ENCODE assay signal across 1 cellular context in the genomic region with DNA sequence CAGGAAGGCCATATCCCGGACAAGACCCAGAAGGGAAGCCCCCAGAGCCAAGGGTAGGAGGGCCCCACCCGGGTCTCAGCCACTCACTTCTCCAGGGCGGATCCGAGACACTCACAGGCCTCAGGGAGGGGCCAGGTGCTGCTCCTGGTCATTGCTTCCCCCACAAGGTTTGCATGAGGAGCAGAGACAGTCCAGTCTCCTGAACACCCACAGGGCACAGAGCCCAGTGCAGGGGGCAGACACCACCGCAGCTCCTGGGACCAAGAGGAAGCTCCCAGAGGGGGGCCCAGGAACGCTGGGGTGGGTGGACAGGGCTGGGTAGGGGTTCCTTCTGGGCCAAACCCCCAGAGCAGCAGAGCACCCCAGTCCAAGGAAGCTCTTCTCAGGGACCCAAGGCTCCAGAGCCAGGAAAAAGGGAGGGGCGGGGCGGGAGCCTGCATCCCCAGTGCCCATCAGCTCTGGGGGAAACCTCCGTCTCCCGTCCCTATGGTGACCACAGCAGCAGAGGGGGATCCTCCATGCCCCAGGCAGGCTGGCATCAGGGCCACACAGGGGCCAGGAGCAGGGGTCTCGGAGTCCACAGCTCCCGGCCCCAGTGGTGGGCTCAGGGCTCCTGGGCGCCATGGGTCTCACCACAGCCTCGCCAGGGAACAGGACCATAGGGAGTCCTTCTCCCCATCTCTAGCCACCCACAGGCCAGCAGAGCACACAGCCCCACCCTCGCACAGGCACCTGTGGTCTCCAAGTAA.
TF ChIP-seq lines count a peak whose summit lies in the region.

No MANE protein-coding gene starts in this region.

TF ChIP-seq in GM12878, 131 proteins besides CTCF, POLR2A, EP300 and RAD21:
- TF ChIP-seq CHD2 (IDR thresholded peaks at IDR 0.05; ENCODE audit: borderline replicate concordance, low read depth, low read length) (no peak), BMI1 (IDR thresholded peaks at IDR 0.05; ENCODE audit: borderline replicate concordance) (no peak), RB1 (IDR thresholded peaks at IDR 0.05; ENCODE audit: borderline replicate concordance) (no peak), MEF2B (IDR thresholded peaks at IDR 0.05; ENCODE audit: partially characterized antibody, poor library complexity, severe bottlenecking) (no peak), ETV6 (conservative IDR thresholded peaks at IDR 0.05 in 1 of 2, IDR thresholded peaks at IDR 0.05 in 1 of 2; ENCODE audit: borderline replicate concordance in 1 of 2, low read depth in 1 of 2) (no peak), POLR2AphosphoS2 (IDR thresholded peaks at IDR 0.05; ENCODE audit: low read depth, low read length) (no peak; the same call in 1 of the 2 replicates), MYB (IDR thresholded peaks at IDR 0.05; ENCODE audit: borderline replicate concordance, low read depth, low read length) (no peak), EED (IDR thresholded peaks at IDR 0.05; ENCODE audit: low read depth) (no peak), ZNF274 (IDR thresholded peaks at IDR 0.05; ENCODE audit: insufficient read depth, insufficient read length) (no peak), GATAD2B (conservative IDR thresholded peaks at IDR 0.05; ENCODE audit: low read depth) (no peak)
- TF ChIP-seq, protein P1, sequence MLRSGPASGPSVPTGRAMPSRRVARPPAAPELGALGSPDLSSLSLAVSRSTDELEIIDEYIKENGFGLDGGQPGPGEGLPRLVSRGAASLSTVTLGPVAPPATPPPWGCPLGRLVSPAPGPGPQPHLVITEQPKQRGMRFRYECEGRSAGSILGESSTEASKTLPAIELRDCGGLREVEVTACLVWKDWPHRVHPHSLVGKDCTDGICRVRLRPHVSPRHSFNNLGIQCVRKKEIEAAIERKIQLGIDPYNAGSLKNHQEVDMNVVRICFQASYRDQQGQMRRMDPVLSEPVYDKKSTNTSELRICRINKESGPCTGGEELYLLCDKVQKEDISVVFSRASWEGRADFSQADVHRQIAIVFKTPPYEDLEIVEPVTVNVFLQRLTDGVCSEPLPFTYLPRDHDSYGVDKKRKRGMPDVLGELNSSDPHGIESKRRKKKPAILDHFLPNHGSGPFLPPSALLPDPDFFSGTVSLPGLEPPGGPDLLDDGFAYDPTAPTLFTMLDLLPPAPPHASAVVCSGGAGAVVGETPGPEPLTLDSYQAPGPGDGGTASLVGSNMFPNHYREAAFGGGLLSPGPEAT (IDR thresholded peaks at IDR 0.05; ENCODE audit: low read depth) = no peak
- TF ChIP-seq, protein P2, sequence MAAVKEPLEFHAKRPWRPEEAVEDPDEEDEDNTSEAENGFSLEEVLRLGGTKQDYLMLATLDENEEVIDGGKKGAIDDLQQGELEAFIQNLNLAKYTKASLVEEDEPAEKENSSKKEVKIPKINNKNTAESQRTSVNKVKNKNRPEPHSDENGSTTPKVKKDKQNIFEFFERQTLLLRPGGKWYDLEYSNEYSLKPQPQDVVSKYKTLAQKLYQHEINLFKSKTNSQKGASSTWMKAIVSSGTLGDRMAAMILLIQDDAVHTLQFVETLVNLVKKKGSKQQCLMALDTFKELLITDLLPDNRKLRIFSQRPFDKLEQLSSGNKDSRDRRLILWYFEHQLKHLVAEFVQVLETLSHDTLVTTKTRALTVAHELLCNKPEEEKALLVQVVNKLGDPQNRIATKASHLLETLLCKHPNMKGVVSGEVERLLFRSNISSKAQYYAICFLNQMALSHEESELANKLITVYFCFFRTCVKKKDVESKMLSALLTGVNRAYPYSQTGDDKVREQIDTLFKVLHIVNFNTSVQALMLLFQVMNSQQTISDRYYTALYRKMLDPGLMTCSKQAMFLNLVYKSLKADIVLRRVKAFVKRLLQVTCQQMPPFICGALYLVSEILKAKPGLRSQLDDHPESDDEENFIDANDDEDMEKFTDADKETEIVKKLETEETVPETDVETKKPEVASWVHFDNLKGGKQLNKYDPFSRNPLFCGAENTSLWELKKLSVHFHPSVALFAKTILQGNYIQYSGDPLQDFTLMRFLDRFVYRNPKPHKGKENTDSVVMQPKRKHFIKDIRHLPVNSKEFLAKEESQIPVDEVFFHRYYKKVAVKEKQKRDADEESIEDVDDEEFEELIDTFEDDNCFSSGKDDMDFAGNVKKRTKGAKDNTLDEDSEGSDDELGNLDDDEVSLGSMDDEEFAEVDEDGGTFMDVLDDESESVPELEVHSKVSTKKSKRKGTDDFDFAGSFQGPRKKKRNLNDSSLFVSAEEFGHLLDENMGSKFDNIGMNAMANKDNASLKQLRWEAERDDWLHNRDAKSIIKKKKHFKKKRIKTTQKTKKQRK (IDR thresholded peaks at IDR 0.05; ENCODE audit: low read depth, low read length) = no peak
- TF ChIP-seq, protein P3, sequence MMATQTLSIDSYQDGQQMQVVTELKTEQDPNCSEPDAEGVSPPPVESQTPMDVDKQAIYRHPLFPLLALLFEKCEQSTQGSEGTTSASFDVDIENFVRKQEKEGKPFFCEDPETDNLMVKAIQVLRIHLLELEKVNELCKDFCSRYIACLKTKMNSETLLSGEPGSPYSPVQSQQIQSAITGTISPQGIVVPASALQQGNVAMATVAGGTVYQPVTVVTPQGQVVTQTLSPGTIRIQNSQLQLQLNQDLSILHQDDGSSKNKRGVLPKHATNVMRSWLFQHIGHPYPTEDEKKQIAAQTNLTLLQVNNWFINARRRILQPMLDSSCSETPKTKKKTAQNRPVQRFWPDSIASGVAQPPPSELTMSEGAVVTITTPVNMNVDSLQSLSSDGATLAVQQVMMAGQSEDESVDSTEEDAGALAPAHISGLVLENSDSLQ (IDR thresholded peaks at IDR 0.05) = no peak
